Comparison of ENCODE assay signal across 15 cellular contexts in genomic region chr7:4655311-4655710, GRCh38.
"Had no signal": no experiment of that assay in that cellular context is flagged by ENCODE, and none has a peak within 500 bp of the region (broad histone marks: within the 10 kb centered on the region; RNA-seq: fewer than 3 reads in every experiment).

No MANE protein-coding gene starts in this region.

- H3K4me3 ChIP-seq: colonic mucosa, esophagus squamous epithelium, hepatocyte, ovary, right atrium auricular region had no signal

- H3K4me1 ChIP-seq: colonic mucosa had no signal

- H3K27ac ChIP-seq: colonic mucosa, esophagus squamous epithelium, hepatocyte, ovary, right atrium auricular region had no signal

- H2AFZ ChIP-seq: hepatocyte had no signal

- DNase-seq: colonic mucosa; effector CD8-positive, alpha-beta T cell; esophagus squamous epithelium; foreskin fibroblast; head of caudate nucleus; kidney glomerular epithelial cell; naive thymus-derived CD4-positive, alpha-beta T cell; nephron progenitor cell; nucleus accumbens; ovary; small intestine; stimulated activated CD4-positive, alpha-beta T cell treated with anti-CD3 and anti-CD28 coated beads, Interleukin-12 subunit alpha, Interleukin-12 subunit beta, amount 100 ng/mL, for 4 hours; stimulated activated naive CD4-positive, alpha-beta T cell treated with Interleukin-2 at 50 U/mL for 16 hours had no signal

- H3K27me3 ChIP-seq: colonic mucosa, esophagus squamous epithelium, hepatocyte, ovary, right atrium auricular region had no signal

- ATAC-seq: naive thymus-derived CD4-positive, alpha-beta T cell had no signal

- H3K36me3 ChIP-seq: colonic mucosa, esophagus squamous epithelium, ovary, right atrium auricular region had no signal

- H3K79me2 ChIP-seq: hepatocyte had no signal

- H3K9me3 ChIP-seq: colonic mucosa, ovary had no signal

- H3K27me3 Mint-ChIP-seq: naive thymus-derived CD4-positive, alpha-beta T cell had no signal

- H3K4me3 Mint-ChIP-seq: naive thymus-derived CD4-positive, alpha-beta T cell; nephron progenitor cell had no signal

- H3K4me2 ChIP-seq: hepatocyte had no signal

- H3K27ac Mint-ChIP-seq: naive thymus-derived CD4-positive, alpha-beta T cell; nephron progenitor cell had no signal
